Comparison of ENCODE assay signal across 1 cellular context in the genomic region with DNA sequence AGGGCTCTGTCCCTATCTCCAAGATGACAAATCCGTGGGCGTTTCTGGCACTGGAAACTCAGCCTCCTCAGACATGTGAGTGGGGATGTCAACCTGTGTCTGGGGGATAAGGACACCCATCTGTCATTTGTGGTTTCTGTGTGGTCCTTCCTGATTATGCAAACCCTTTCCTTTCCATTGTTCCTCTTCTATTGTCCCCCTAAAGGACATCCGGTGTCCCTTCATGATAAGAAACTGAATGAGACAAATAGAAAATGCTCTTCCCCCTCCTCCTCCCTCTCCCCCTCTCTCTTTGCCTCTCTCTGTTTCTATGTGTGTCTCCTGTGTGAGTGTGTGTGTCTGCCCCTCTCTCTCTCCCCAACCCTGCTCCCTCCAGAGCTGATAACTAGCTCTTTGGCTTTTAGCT.
TF ChIP-seq lines count a peak whose summit lies in the region.

No MANE protein-coding gene starts in this region.

TF ChIP-seq in K562, 482 proteins besides CTCF, POLR2A, EP300 and RAD21 (continued from another document and continues in another):
- TF ChIP-seq CHCHD3 (CRISPR knock-in tag; IDR thresholded peaks at IDR 0.05) (no peak), PURB (CRISPR knock-in tag; IDR thresholded peaks at IDR 0.05; ENCODE audit: low read depth) (no peak), MAFF (IDR thresholded peaks at IDR 0.05; ENCODE audit: low read length) (no peak), CBX2 (IDR thresholded peaks at IDR 0.05; ENCODE audit: insufficient read depth, low read length, poor library complexity, severe bottlenecking) (no peak), KAT8 (IDR thresholded peaks at IDR 0.05; ENCODE audit: low read depth) (no peak), ETV5 (CRISPR knock-in tag; IDR thresholded peaks at IDR 0.05; ENCODE audit: low read depth) (peak; percentile 68; the same call in 1 of the 2 replicates), LARP7 (IDR thresholded peaks at IDR 0.05) (no peak), THRAP3 (IDR thresholded peaks at IDR 0.05; ENCODE audit: borderline replicate concordance) (no peak), PRDM10 (IDR thresholded peaks at IDR 0.05; ENCODE audit: partially characterized antibody) (no peak), RBM15 (IDR thresholded peaks at IDR 0.05; ENCODE audit: insufficient read depth, low read length) (no peak), NFE2 (IDR thresholded peaks at IDR 0.05; ENCODE audit: low read depth) (no peak), L3MBTL2 (IDR thresholded peaks at IDR 0.05) (no peak), RREB1 (CRISPR knock-in tag; IDR thresholded peaks at IDR 0.05) (no peak), FOXJ2 (tag; IDR thresholded peaks at IDR 0.05) (no peak), ZNF316 (IDR thresholded peaks at IDR 0.05) (no peak), PHTF2 (CRISPR knock-in tag; IDR thresholded peaks at IDR 0.05) (no peak), MTA3 (IDR thresholded peaks at IDR 0.05; ENCODE audit: borderline replicate concordance) (no peak), MEIS2 (IDR thresholded peaks at IDR 0.05; ENCODE audit: partially characterized antibody) (peak; percentile 85), CBFA2T3 (IDR thresholded peaks at IDR 0.05) (peak; percentile 96), ZNF778 (CRISPR knock-in tag; IDR thresholded peaks at IDR 0.05) (no peak), MYNN (IDR thresholded peaks at IDR 0.05) (0 out of 2 replicates have a peak, but pooled peaks have one; percentile 19), MYNN (CRISPR knock-in tag; IDR thresholded peaks at IDR 0.05) (no peak), TAF7 (tag; IDR thresholded peaks at IDR 0.05) (no peak), C11orf30 (IDR thresholded peaks at IDR 0.05; ENCODE audit: low read depth) (no peak), POLR3G (IDR thresholded peaks at IDR 0.05; ENCODE audit: extremely low read depth, insufficient read length, insufficient replicate concordance) (no peak), ZNF445 (CRISPR knock-in tag; IDR thresholded peaks at IDR 0.05; ENCODE audit: low read depth) (no peak), ZHX1 (conservative IDR thresholded peaks at IDR 0.05; ENCODE audit: low read length) (no peak), SNIP1 (IDR thresholded peaks at IDR 0.05; ENCODE audit: low read depth) (no peak)
- TF ChIP-seq, protein P1, sequence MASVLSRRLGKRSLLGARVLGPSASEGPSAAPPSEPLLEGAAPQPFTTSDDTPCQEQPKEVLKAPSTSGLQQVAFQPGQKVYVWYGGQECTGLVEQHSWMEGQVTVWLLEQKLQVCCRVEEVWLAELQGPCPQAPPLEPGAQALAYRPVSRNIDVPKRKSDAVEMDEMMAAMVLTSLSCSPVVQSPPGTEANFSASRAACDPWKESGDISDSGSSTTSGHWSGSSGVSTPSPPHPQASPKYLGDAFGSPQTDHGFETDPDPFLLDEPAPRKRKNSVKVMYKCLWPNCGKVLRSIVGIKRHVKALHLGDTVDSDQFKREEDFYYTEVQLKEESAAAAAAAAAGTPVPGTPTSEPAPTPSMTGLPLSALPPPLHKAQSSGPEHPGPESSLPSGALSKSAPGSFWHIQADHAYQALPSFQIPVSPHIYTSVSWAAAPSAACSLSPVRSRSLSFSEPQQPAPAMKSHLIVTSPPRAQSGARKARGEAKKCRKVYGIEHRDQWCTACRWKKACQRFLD (CRISPR knock-in tag; IDR thresholded peaks at IDR 0.05) = peak; percentile 59; the same call in 1 of the 2 replicates
- TF ChIP-seq, protein P2, sequence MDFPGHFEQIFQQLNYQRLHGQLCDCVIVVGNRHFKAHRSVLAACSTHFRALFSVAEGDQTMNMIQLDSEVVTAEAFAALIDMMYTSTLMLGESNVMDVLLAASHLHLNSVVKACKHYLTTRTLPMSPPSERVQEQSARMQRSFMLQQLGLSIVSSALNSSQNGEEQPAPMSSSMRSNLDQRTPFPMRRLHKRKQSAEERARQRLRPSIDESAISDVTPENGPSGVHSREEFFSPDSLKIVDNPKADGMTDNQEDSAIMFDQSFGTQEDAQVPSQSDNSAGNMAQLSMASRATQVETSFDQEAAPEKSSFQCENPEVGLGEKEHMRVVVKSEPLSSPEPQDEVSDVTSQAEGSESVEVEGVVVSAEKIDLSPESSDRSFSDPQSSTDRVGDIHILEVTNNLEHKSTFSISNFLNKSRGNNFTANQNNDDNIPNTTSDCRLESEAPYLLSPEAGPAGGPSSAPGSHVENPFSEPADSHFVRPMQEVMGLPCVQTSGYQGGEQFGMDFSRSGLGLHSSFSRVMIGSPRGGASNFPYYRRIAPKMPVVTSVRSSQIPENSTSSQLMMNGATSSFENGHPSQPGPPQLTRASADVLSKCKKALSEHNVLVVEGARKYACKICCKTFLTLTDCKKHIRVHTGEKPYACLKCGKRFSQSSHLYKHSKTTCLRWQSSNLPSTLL (IDR thresholded peaks at IDR 0.05) = no peak
- TF ChIP-seq, protein P3, sequence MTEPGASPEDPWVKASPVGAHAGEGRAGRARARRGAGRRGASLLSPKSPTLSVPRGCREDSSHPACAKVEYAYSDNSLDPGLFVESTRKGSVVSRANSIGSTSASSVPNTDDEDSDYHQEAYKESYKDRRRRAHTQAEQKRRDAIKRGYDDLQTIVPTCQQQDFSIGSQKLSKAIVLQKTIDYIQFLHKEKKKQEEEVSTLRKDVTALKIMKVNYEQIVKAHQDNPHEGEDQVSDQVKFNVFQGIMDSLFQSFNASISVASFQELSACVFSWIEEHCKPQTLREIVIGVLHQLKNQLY (CRISPR knock-in tag; conservative IDR thresholded peaks at IDR 0.05) = no peak
